1 cellular context compared by ENCODE assay signal in genomic region chr13:45206340-45206739, GRCh38.
TF ChIP-seq lines count a peak whose summit lies in the region.

No MANE protein-coding gene starts in this region.

TF ChIP-seq in WTC11, 78 proteins besides CTCF, POLR2A, EP300 and RAD21 (continued from another document):
- TF ChIP-seq ZNF425 (CRISPR knock-in tag; conservative IDR thresholded peaks at IDR 0.05) (no peak), NR3C1 (CRISPR knock-in tag; conservative IDR thresholded peaks at IDR 0.05; ENCODE audit: low read depth) (no peak), CDX4 (CRISPR knock-in tag; IDR thresholded peaks at IDR 0.05; ENCODE audit: borderline replicate concordance) (no peak), AR (CRISPR knock-in tag; IDR thresholded peaks at IDR 0.05) (no peak), NFATC4 (CRISPR knock-in tag; IDR thresholded peaks at IDR 0.05) (no peak), FOXP4 (CRISPR knock-in tag; IDR thresholded peaks at IDR 0.05) (no peak), E2F5 (CRISPR knock-in tag; IDR thresholded peaks at IDR 0.05) (no peak), AFF4 (CRISPR knock-in tag; IDR thresholded peaks at IDR 0.05; ENCODE audit: borderline replicate concordance) (no peak), ESRRA (CRISPR knock-in tag; IDR thresholded peaks at IDR 0.05; ENCODE audit: borderline replicate concordance) (no peak), SP1 (CRISPR knock-in tag; conservative IDR thresholded peaks at IDR 0.05) (no peak)
